ENCODE assay signal across 10 cellular contexts in the genomic region with DNA sequence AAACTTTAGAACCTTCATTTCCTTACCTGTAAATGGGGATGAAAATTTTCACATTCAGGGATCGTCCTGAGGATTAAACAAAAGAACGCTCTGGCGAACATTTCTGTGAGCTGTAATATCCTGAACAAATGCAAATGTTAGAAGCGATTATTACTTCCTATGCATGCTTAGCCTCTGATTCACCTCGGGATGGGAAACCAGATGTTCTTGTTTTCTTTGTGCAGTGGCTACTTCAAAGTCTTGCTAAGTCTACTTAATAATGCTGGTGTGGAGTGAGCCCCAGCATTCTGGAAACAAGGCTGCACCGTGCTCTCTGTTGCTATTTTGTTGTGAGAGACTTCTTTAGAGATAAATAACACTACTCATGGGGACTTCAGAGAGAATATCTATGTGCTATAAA.
A peak's percentile ranks its signal among the peaks of the same experiment; 100 is the strongest.
DNase-seq lines count a peak whose midpoint lies in the region; ATAC-seq and TF ChIP-seq lines count a peak whose summit lies in the region.
"Had no signal": no experiment of that assay in that cellular context is flagged by ENCODE, and none has a peak within 500 bp of the region (broad histone marks: within the 10 kb centered on the region; RNA-seq: fewer than 3 reads in every experiment).

No MANE protein-coding gene starts in this region.

- POLR2A ChIA-PET in A673 (lab: Charles Lee; ENCODE audit: low non-redundant PET) (no interaction called here), MCF 10A (lab: Yijun Ruan, JAX) (interaction anchor here (0.7 to 3.9 kb wide), 3 partner anchors 10 to 49 kb away, joined by 3 to 23 read pairs (median 8); no protein-coding TSS in a partner anchor)

- no peak for TF ChIP-seq CTCF in A673 (conservative IDR thresholded peaks at IDR 0.05; ENCODE audit: low read depth, low read length)
- no peak for TF ChIP-seq CTCF in MCF 10A (IDR thresholded peaks at IDR 0.05; ENCODE audit: unreplicated experiment)

- peak overlapping the region; percentile 79 for H3K27ac Mint-ChIP-seq in MCF 10A (ENCODE audit: low read depth, unreplicated experiment)

- H3K36me3 ChIP-seq in A673 (ENCODE audit: insufficient read depth, low read length, poor library complexity, severe bottlenecking), result no peaks in the 10 kb centered on the region

- H3K27ac ChIP-seq in A673 (ENCODE audit: low read depth, low read length, poor library complexity, severe bottlenecking), result no peak overlapping the region

- peak overlapping the region; percentile 23 for H3K4me3 Mint-ChIP-seq in MCF 10A (ENCODE audit: unreplicated experiment)

- TF ChIP-seq RAD21 in Ishikawa (IDR thresholded peaks at IDR 0.05; ENCODE audit: low read depth), result no peak

- BruUV-seq in A673 (replicated peaks; lab: Mats Ljungman, UMichigan) (no TSS peak), MCF 10A (replicated peaks; lab: Mats Ljungman, UMichigan) (no TSS peak)

- peaks cover 36% of the 10 kb centered on the region for H3K4me1 ChIP-seq in A673 (ENCODE audit: insufficient read depth, low read length, poor library complexity, severe bottlenecking)

- ATAC-seq in GM18511 (IDR thresholded peaks at IDR 0.05; ENCODE audit: unreplicated experiment), result no peak

- no peak overlapping the region for H3K4me3 ChIP-seq in A673 (ENCODE audit: low read depth, low read length, poor library complexity, severe bottlenecking)

- DNase-seq in A673 (ENCODE audit: low spot score) (peak; percentile 71), MCF 10A (ENCODE audit: unreplicated experiment) (peak; percentile 67), kidney tubule cell (ENCODE audit: low spot score) (peak; percentile 78), foreskin melanocyte (no peak), HuH-7 (ENCODE audit: low spot score) (no peak), head of caudate nucleus (no peak)
- DNase-seq: activated naive CD4-positive, alpha-beta T cell treated with anti-CD3 and anti-CD28 coated beads, Interleukin-2, amount 50 U/mL, for 16 hours; stimulated activated CD4-positive, alpha-beta T cell treated with anti-CD3 and anti-CD28 coated beads, Interleukin-4, amount 100 ng/mL, for 24 hours had no signal

- no peaks in the 10 kb centered on the region for H3K36me3 Mint-ChIP-seq in MCF 10A (ENCODE audit: insufficient read depth, unreplicated experiment)

- H3K27me3 Mint-ChIP-seq in MCF 10A (ENCODE audit: insufficient read depth, unreplicated experiment), result no peaks in the 10 kb centered on the region

- H3K9me3 Mint-ChIP-seq in MCF 10A (ENCODE audit: unreplicated experiment), result no peaks in the 10 kb centered on the region

- TF ChIP-seq EP300 in Ishikawa (IDR thresholded peaks at IDR 0.05; ENCODE audit: borderline replicate concordance), result peak; percentile 45; the same call in 1 of the 2 replicates

- H3K4me1 Mint-ChIP-seq in MCF 10A (ENCODE audit: insufficient read depth, unreplicated experiment), result peaks cover 42% of the 10 kb centered on the region

- intact Hi-C loops in A673 (cut with micrococcal nuclease; ENCODE audit: unreplicated experiment) (no loop called here), MCF 10A (cut with micrococcal nuclease) (no loop called here), head of caudate nucleus (cut with DNase I) (no loop called here)

- CTCF ChIA-PET in A673 (lab: Charles Lee) (no interaction called here), MCF 10A (lab: Yijun Ruan, JAX) (interaction anchor here (0.6 to 1.7 kb wide), 4 partner anchors 49 to 225 kb away, joined by 3 to 10 read pairs (median 4); no protein-coding TSS in a partner anchor)

- no peaks in the 10 kb centered on the region for H3K27me3 ChIP-seq in A673 (replicated peaks; ENCODE audit: insufficient read depth, low read depth, low read length, poor library complexity)

- H3K9me3 ChIP-seq in A673 (ENCODE audit: low read depth, low read length, poor library complexity, severe bottlenecking), result no peaks in the 10 kb centered on the region

TF ChIP-seq in Ishikawa, 13 proteins besides CTCF, POLR2A, EP300 and RAD21:
- TF ChIP-seq NFIC (IDR thresholded peaks at IDR 0.05), result no peak
- no peak for TF ChIP-seq CREB1 (IDR thresholded peaks at IDR 0.05; ENCODE audit: low read depth)
- TF ChIP-seq TCF12 (IDR thresholded peaks at IDR 0.05; ENCODE audit: low read depth), result peak; percentile 67; the same call in 1 of the 2 replicates
- TF ChIP-seq MAX (IDR thresholded peaks at IDR 0.05), result peak; percentile 30; the same call in 1 of the 2 replicates
- TF ChIP-seq TEAD4 (IDR thresholded peaks at IDR 0.05), result peak; percentile 34; the same call in 1 of the 2 replicates
- no peak for TF ChIP-seq EGR1 (IDR thresholded peaks at IDR 0.05)
- TF ChIP-seq YY1 (IDR thresholded peaks at IDR 0.05; ENCODE audit: low read depth), result no peak
- TF ChIP-seq REST (IDR thresholded peaks at IDR 0.05; ENCODE audit: low read depth), result no peak

Comparison
In these comparisons a context has a peak if more than half of its experiments do, and no peak if none do; other contexts are left out.
1. DNase-seq: peak in A673 (single experiment), MCF 10A (single experiment) and kidney tubule cell (single experiment); none in foreskin melanocyte (single experiment), HuH-7 (single experiment) and head of caudate nucleus (0 of 42).